In the genomic region with DNA sequence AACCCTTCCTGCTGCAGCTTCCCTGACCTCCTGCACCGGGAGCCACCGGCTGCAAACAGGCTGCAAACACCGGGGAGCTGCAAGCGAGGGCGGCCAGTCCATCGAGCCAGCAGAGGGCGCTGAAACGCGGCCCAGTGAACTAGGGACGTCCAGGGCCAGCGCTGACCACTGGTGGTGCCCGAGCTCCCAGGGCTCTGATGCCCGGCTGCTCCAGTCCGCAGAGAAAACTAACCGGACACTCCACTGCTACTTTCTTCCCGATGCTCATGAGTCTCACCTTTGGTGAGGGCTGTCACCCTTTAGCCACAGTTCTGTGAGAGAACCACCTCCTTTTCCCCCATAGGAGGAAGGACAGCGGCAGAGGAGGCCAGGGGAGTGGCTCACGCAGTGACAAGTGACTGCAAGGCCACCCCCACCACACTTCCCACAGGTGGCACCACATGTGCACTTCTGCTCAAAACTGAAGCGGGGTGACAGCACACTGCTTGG, we compare ENCODE assay signal across 9 cellular contexts.
DNase-seq lines count a peak whose midpoint lies in the region; ATAC-seq and TF ChIP-seq lines count a peak whose summit lies in the region.
"Had no signal": no experiment of that assay in that cellular context is flagged by ENCODE, and none has a peak within 500 bp of the region (broad histone marks: within the 10 kb centered on the region; RNA-seq: fewer than 3 reads in every experiment).

No MANE protein-coding gene starts in this region.

- peak overlapping the region; percentile 53 for H3K4me3 ChIP-seq in BE2C (ENCODE audit: low read depth, low read length)
- H3K4me3 ChIP-seq in SJCRH30, result no peak overlapping the region
- peak overlapping the region in 1 of 4 donors; percentile 21 for H3K4me3 ChIP-seq in transverse colon

- H3K27me3 ChIP-seq in BE2C, result no peaks in the 10 kb centered on the region
- H3K27me3 ChIP-seq in SJCRH30, result no peaks in the 10 kb centered on the region
- H3K27me3 ChIP-seq in transverse colon, result no peaks in the 10 kb centered on the region

- H3K9me3 ChIP-seq in BE2C (no peaks in the 10 kb centered on the region), SJCRH30 (replicated peaks) (no peaks in the 10 kb centered on the region), transverse colon (no peaks in the 10 kb centered on the region)

- WGBS in transverse colon (ENCODE audit: low coverage in 1 of 2), 2 donors, result 6% methylated on average over 19 of the region's 19 CpGs; no CpG with 5 or more reads in 1 of the 2 donors

- peak; percentile 96 for TF ChIP-seq CTCF in BE2C (IDR thresholded peaks at IDR 0.05; ENCODE audit: low read depth, low read length)
- peak; percentile 83 to 91 (median 90) for TF ChIP-seq CTCF in transverse colon (IDR thresholded peaks at IDR 0.05)

- H3K27ac Mint-ChIP-seq in activated naive CD4-positive, alpha-beta T cell treated with anti-CD3 and anti-CD28 coated beads, Interleukin-2, amount 50 U/mL, for 72 hours, result no peak overlapping the region
- H3K27ac Mint-ChIP-seq: stimulated activated naive CD8-positive, alpha-beta T cell treated with anti-CD3 and anti-CD28 coated beads, Interleukin-15, Interleukin-2, amounts not matched to agents 100 ng/mL and 50 ng/mL, for 24 hours had no signal

- peaks cover 0 to 3% of the 10 kb centered on the region in 2 donors for H3K9me3 Mint-ChIP-seq in activated naive CD4-positive, alpha-beta T cell treated with anti-CD3 and anti-CD28 coated beads, Interleukin-2, amount 50 U/mL, for 72 hours
- H3K9me3 Mint-ChIP-seq: stimulated activated naive CD8-positive, alpha-beta T cell treated with anti-CD3 and anti-CD28 coated beads, Interleukin-15, Interleukin-2, amounts not matched to agents 100 ng/mL and 50 ng/mL, for 24 hours had no signal

- H3K4me1 ChIP-seq in BE2C (no peaks in the 10 kb centered on the region; the same call in 1 of the 2 replicates), SJCRH30 (no peaks in the 10 kb centered on the region), transverse colon (peaks cover 0 to 9% (median 3%) of the 10 kb centered on the region in 4 donors)

- H3K36me3 Mint-ChIP-seq in activated naive CD4-positive, alpha-beta T cell treated with anti-CD3 and anti-CD28 coated beads, Interleukin-2, amount 50 U/mL, for 72 hours, result peaks cover 3 to 6% of the 10 kb centered on the region in 2 donors

- no peak for TF ChIP-seq EP300 in transverse colon (IDR thresholded peaks at IDR 0.05; ENCODE audit: low read depth)

- H3K36me3 ChIP-seq in BE2C (no peaks in the 10 kb centered on the region), SJCRH30 (no peaks in the 10 kb centered on the region), transverse colon (no peaks in the 10 kb centered on the region)

- ATAC-seq in activated naive CD4-positive, alpha-beta T cell treated with anti-CD3 and anti-CD28 coated beads, Interleukin-2, amount 50 U/mL, for 72 hours, result peak; percentile 63 to 87
- no peak for ATAC-seq in HG03045 (IDR thresholded peaks at IDR 0.05; ENCODE audit: unreplicated experiment)

- in situ Hi-C loops in transverse colon (cut with MboI; ENCODE audit: low pct_ligation_motif_present in 1 of 4, low pct_unique_long_range_greater_than_20kb in 1 of 4, low sequenced_read_pairs in 3 of 4), result loop anchor here in 2 of 4 donors (5.0 to 25.0 kb wide), 4 partner anchors 146 to 454 kb away; partner anchors contain the start of gene URAD (in 2 of the 2)

- H3K27ac ChIP-seq in SJCRH30 (no peak overlapping the region), transverse colon (no peak overlapping the region)

- TF ChIP-seq POLR2A in transverse colon (IDR thresholded peaks at IDR 0.05), result no peak

- peak; percentile 85 for DNase-seq in BE2C
- peak; percentile 70 for DNase-seq in HT1080 (ENCODE audit: low read depth)
- DNase-seq in SJCRH30, result peak; percentile 79 to 88
- peak; percentile 62 to 72 for DNase-seq in activated naive CD4-positive, alpha-beta T cell treated with anti-CD3 and anti-CD28 coated beads, Interleukin-2, amount 50 U/mL, for 72 hours (ENCODE audit: low spot score in 2 of 2)
- DNase-seq in glomerular endothelial cell (ENCODE audit: extremely low read depth, low read depth, low spot score), result peak; percentile 14
- DNase-seq in occipital lobe (lab: John Stamatoyannopoulos, UW), result peak; percentile 57
- DNase-seq in transverse colon, result peak; percentile 87

- intact Hi-C loops in transverse colon (cut with DNase I; ENCODE audit: low total_unique reads), result loop anchor here (2.0 to 10.0 kb wide), 2 partner anchors 158 to 294 kb away; no protein-coding TSS in a partner anchor

Comparison
In these comparisons a context has a peak if more than half of its experiments do, and no peak if none do; other contexts are left out.
1. DNase-seq: peak in every context shown above with its lines; median percentile 87 in transverse colon; 85 in BE2C; 84 in SJCRH30; 70 in HT1080; 67 in activated naive CD4-positive, alpha-beta T cell treated with anti-CD3 and anti-CD28 coated beads, Interleukin-2, amount 50 U/mL, for 72 hours; 57 in occipital lobe; 14 in glomerular endothelial cell.